8 cellular contexts compared by ENCODE assay signal in genomic region chr1:40630488-40631223, GRCh38. TPM values are rescaled to one million over a fixed set of nuclear protein-coding genes. Genes with fewer than 3 reads are reported as not detected.
A peak's percentile ranks its signal among the peaks of the same experiment; 100 is the strongest.
DNase-seq lines count a peak whose midpoint lies in the region; ATAC-seq and TF ChIP-seq lines count a peak whose summit lies in the region.

No MANE protein-coding gene starts in this region.

- 80 to 100% methylated on average over 1 to 7 of the region's 7 CpGs for WGBS in transverse colon (ENCODE audit: low coverage in 1 of 2), 2 donors

- H3K36me3 ChIP-seq in right atrium auricular region: no peaks in the 10 kb centered on the region
- H3K36me3 ChIP-seq in transverse colon: no peaks in the 10 kb centered on the region

- H3K27me3 ChIP-seq in right atrium auricular region (no peaks in the 10 kb centered on the region), transverse colon (no peaks in the 10 kb centered on the region)

- ATAC-seq in GM18870 (IDR thresholded peaks at IDR 0.05; ENCODE audit: unreplicated experiment) (no peak), GM18517 (IDR thresholded peaks at IDR 0.05; ENCODE audit: unreplicated experiment) (no peak)

- TF ChIP-seq CTCF in right atrium auricular region (IDR thresholded peaks at IDR 0.05) (peak; percentile 20 to 61), transverse colon (IDR thresholded peaks at IDR 0.05) (peak in 4 of 5 experiments; percentile 20 to 32 (median 30))

- intact Hi-C loops in transverse colon (cut with DNase I; ENCODE audit: low total_unique reads): no loop called here

- H3K4me3 ChIP-seq in right atrium auricular region: no peak overlapping the region
- no peak overlapping the region for H3K4me3 ChIP-seq in transverse colon

- peaks cover 0 to 8% of the 10 kb centered on the region in 2 donors for H3K4me1 ChIP-seq in right atrium auricular region
- H3K4me1 ChIP-seq in transverse colon: peaks cover 0 to 29% (median 27%) of the 10 kb centered on the region in 4 donors

- in situ Hi-C loops in transverse colon (cut with MboI; ENCODE audit: low pct_ligation_motif_present in 1 of 4, low pct_unique_long_range_greater_than_20kb in 1 of 4, low sequenced_read_pairs in 3 of 4): no loop called here

- DNase-seq in D341Med (ENCODE audit: low spot score): peak; percentile 78
- DNase-seq in HT-29 (ENCODE audit: low spot score): peak; percentile 55
- peak; percentile 39 to 54 for DNase-seq in activated CD4-positive, alpha-beta T cell treated with anti-CD3 and anti-CD28 coated beads, Interleukin-2, amount 50 U/mL, for 48 hours
- DNase-seq in right atrium auricular region (ENCODE audit: low spot score): no peak
- no peak for DNase-seq in transverse colon
- no peak for DNase-seq in stimulated activated naive CD4-positive, alpha-beta T cell treated with Interleukin-2 at 50 U/mL for 16 hours (lab: John Stamatoyannopoulos, UW)

- no peak overlapping the region for H3K27ac ChIP-seq in right atrium auricular region
- no peak overlapping the region for H3K27ac ChIP-seq in transverse colon

- TF ChIP-seq POLR2A in transverse colon (IDR thresholded peaks at IDR 0.05): no peak

- TF ChIP-seq EP300 in transverse colon (IDR thresholded peaks at IDR 0.05; ENCODE audit: low read depth): no peak

- H3K9me3 ChIP-seq in right atrium auricular region: no peaks in the 10 kb centered on the region
- no peaks in the 10 kb centered on the region for H3K9me3 ChIP-seq in transverse colon

RNA-seq across cellular contexts. Expression of gene RIMS3, which starts 34.8 kb away (rescaled TPM):
- 0.05 TPM in 1 of 2 replicates, not detected in the other for total RNA-seq in HT-29 (2014; rRNA removed; shearing (Covaris generic))
- total RNA-seq in right atrium auricular region (1 to 10 TPM; 1.4 to 5.5 TPM), transverse colon (10 to 100 TPM in 1 of 4 donors, 1 to 10 TPM in 3; 1.9 to 14.7 (median 5.4) TPM)

Comparison
In these comparisons a context has a peak if more than half of its experiments do, and no peak if none do; other contexts are left out.
1. DNase-seq: peak in D341Med (single experiment), HT-29 (single experiment) and activated CD4-positive, alpha-beta T cell treated with anti-CD3 and anti-CD28 coated beads, Interleukin-2, amount 50 U/mL, for 48 hours (2 of 2); none in right atrium auricular region (single experiment), transverse colon (single experiment) and stimulated activated naive CD4-positive, alpha-beta T cell treated with Interleukin-2 at 50 U/mL for 16 hours (single experiment).